8 cellular contexts compared by ENCODE assay signal in the genomic region with DNA sequence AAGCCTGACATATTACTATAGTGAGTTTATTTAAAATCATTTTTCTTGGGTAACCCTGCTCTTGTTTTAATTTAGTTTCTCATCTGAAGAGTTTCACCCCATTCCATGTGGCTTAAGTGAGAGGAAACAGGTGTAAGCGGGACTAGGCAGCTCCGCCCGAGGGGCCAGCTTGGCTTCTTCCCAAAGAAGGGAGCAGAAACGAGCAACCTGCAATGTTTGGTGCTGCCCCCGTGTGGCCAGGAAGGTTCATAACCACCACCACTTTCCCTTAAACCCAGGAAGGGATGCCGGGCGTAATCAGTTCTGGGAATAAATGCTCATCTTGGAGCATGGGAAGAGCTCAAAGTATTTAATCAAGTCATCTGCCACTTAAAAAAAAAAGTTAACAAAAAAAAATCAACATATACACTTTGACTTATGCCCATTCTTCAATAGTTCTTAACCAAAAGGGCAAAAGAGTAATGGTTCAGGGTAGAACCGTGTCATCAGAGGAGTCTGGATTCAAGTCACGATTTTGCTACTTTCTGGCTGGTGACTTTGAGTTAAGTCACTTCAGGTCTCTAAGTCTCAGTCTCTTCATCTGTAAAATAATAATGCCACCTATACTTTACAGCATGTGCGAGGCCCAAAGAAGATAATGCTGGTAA.
DNase-seq lines count a peak whose midpoint lies in the region; ATAC-seq, FAIRE-seq and TF ChIP-seq lines count a peak whose summit lies in the region.

No MANE protein-coding gene starts in this region.

- no peaks in the 10 kb centered on the region for H3K79me2 ChIP-seq in DOHH2 (ENCODE audit: control insufficient read depth, low read length)
- H3K79me2 ChIP-seq in hepatocyte = no peaks in the 10 kb centered on the region

- 45% methylated on average over 10 of the region's 10 CpGs for WGBS in hepatocyte (ENCODE audit: low lambda C conversion rate, missing lambda C conversion rate)
- 32 to 38% (median 34%) methylated on average over 10 of the region's 10 CpGs for WGBS in small intestine, 3 donors

- H4K20me1 ChIP-seq in DOHH2 (ENCODE audit: control insufficient read depth, insufficient read depth, low read depth, low read length) = no peaks in the 10 kb centered on the region
- H4K20me1 ChIP-seq in hepatocyte (ENCODE audit: insufficient read depth, poor library complexity, severe bottlenecking) = no peaks in the 10 kb centered on the region

- no peak for ATAC-seq in HG03378 (IDR thresholded peaks at IDR 0.05; ENCODE audit: unreplicated experiment)

- peak; percentile 90 for TF ChIP-seq CTCF in DOHH2 (IDR thresholded peaks at IDR 0.05; ENCODE audit: low read depth, low read length, poor library complexity, severe bottlenecking)
- TF ChIP-seq CTCF in ascending aorta (IDR thresholded peaks at IDR 0.05) = peak; percentile 38 to 84 (median 79)
- peak; percentile 79 for TF ChIP-seq CTCF in hepatocyte (IDR thresholded peaks at IDR 0.05; ENCODE audit: poor library complexity)

- H2AFZ ChIP-seq in hepatocyte = no peak overlapping the region

- H3K27ac ChIP-seq in DOHH2 (ENCODE audit: low read depth, low read length) = no peak overlapping the region
- H3K27ac ChIP-seq in ascending aorta = peak overlapping the region; percentile 24 to 57
- no peak overlapping the region for H3K27ac ChIP-seq in hepatocyte
- H3K27ac ChIP-seq in small intestine (ENCODE audit: low read depth in 1 of 2, low read length in 1 of 2) = no peak overlapping the region

- H3K9me3 ChIP-seq in DOHH2 (ENCODE audit: control insufficient read depth, insufficient read depth, low read length) = no peaks in the 10 kb centered on the region
- H3K9me3 ChIP-seq in ascending aorta = no peaks in the 10 kb centered on the region
- no peaks in the 10 kb centered on the region for H3K9me3 ChIP-seq in hepatocyte (ENCODE audit: low read depth)
- no peaks in the 10 kb centered on the region for H3K9me3 ChIP-seq in small intestine (ENCODE audit: control insufficient read depth, low read depth)

- 0 out of 2 replicates have a peak, but pooled peaks cover 2% of the 10 kb centered on the region for H3F3A ChIP-seq in DOHH2 (ENCODE audit: control insufficient read depth, insufficient read depth)

- H3K4me1 ChIP-seq in DOHH2 (ENCODE audit: control insufficient read depth, low read length) = peaks cover 10% of the 10 kb centered on the region
- peaks cover 0 to 4% of the 10 kb centered on the region in 2 donors for H3K4me1 ChIP-seq in ascending aorta
- H3K4me1 ChIP-seq in hepatocyte (ENCODE audit: insufficient read depth) = no peaks in the 10 kb centered on the region
- H3K4me1 ChIP-seq in small intestine (ENCODE audit: control insufficient read depth in 2 of 2, insufficient read depth in 1 of 2, low read depth in 1 of 2, low read length in 1 of 2) = no peaks in the 10 kb centered on the region

- DNase-seq in H7 (peak; percentile 89), NCI-H128 (lab: John Stamatoyannopoulos, UW; ENCODE audit: unreplicated experiment) (peak; percentile 24), T-helper 2 cell (peak in 4 of 5 experiments; percentile 21 to 55 (median 48)), ascending aorta (ENCODE audit: low spot score in 2 of 2) (peak in 1 of 2 donors; percentile 84), hepatocyte (ENCODE audit: low spot score) (peak; percentile 80), small intestine (peak; percentile 58)

- H3K27me3 ChIP-seq in DOHH2 (ENCODE audit: control insufficient read depth, low read length) (no peaks in the 10 kb centered on the region), H7 (ENCODE audit: control insufficient read depth, insufficient read depth, low read length) (no peaks in the 10 kb centered on the region), ascending aorta (no peaks in the 10 kb centered on the region), hepatocyte (no peaks in the 10 kb centered on the region), small intestine (ENCODE audit: control insufficient read depth in 2 of 2, insufficient read depth in 2 of 2, low read length in 2 of 2) (no peaks in the 10 kb centered on the region)

- intact Hi-C loops in ascending aorta (cut with DNase I) = loop anchor here (1.0 to 5.0 kb wide), 4 partner anchors 40 to 161 kb away; no protein-coding TSS in a partner anchor

- H3K4me3 ChIP-seq in DOHH2 (ENCODE audit: low read length) (peak overlapping the region; percentile 54), H7 (ENCODE audit: insufficient read depth, low read depth, low read length) (no peak overlapping the region), ascending aorta (no peak overlapping the region), hepatocyte (no peak overlapping the region), small intestine (ENCODE audit: low read depth in 1 of 2, low read length in 2 of 2) (peak overlapping the region in 1 of 2 donors; percentile 0)

- H3K36me3 ChIP-seq in DOHH2 (ENCODE audit: control insufficient read depth, low read length) = peaks cover 5% of the 10 kb centered on the region; the same call in 1 of the 2 replicates
- no peaks in the 10 kb centered on the region; the same call in 1 of the 2 replicates for H3K36me3 ChIP-seq in H7 (replicated peaks; ENCODE audit: control insufficient read depth, insufficient read depth, low read length)
- H3K36me3 ChIP-seq in ascending aorta = peaks cover 5 to 10% of the 10 kb centered on the region in 2 donors
- no peaks in the 10 kb centered on the region for H3K36me3 ChIP-seq in hepatocyte (replicated peaks; ENCODE audit: insufficient read depth, low read depth)
- H3K36me3 ChIP-seq in small intestine (ENCODE audit: control insufficient read depth in 2 of 2, insufficient read depth in 2 of 2, low read length in 2 of 2) = no peaks in the 10 kb centered on the region

- no peak for FAIRE-seq in small intestine (lab: Jason Lieb, UNC)

- H3K4me2 ChIP-seq in DOHH2 (ENCODE audit: low read length) = peak overlapping the region; percentile 50
- peak overlapping the region; percentile 44 for H3K4me2 ChIP-seq in hepatocyte

- no peaks in the 10 kb centered on the region for H3K9me2 ChIP-seq in DOHH2 (replicated peaks; ENCODE audit: control insufficient read depth, low read length)
- no peaks in the 10 kb centered on the region for H3K9me2 ChIP-seq in hepatocyte (replicated peaks; ENCODE audit: insufficient read depth)

Comparison
In these comparisons a context has a peak if more than half of its experiments do, and no peak if none do; other contexts are left out.
1. H3K27ac ChIP-seq: peak in ascending aorta (2 of 2); none in DOHH2 (single experiment), hepatocyte (single experiment) and small intestine (0 of 2).
2. Peak in every context shown above with its lines, with median percentiles within 50 percentile points of each other: CTCF ChIP-seq.